1 cellular context compared by ENCODE assay signal in the genomic region with DNA sequence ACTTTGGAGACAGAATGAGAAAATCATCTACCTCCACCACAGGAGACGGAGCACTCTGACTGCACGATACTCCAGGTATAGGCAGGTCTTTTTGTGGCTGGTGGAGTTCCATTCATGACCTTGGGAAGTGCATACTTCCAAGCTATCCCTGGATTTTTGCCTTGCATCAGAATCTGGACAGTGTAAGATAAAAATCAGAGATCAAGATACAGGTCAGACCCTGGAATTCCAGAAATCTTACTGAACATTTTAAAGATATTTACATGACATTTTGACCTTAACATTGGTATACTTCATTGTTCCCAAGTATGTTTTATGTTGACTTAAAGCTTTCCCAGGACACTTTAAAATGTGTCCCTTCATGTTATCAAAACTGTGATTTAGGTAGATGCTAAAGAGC.
A peak's percentile ranks its signal among the peaks of the same experiment; 100 is the strongest.
TF ChIP-seq lines count a peak whose summit lies in the region.

No MANE protein-coding gene starts in this region.

TF ChIP-seq in A549, 52 proteins besides CTCF, POLR2A, EP300 and RAD21 (continued from another document):
- TF ChIP-seq, protein P1, sequence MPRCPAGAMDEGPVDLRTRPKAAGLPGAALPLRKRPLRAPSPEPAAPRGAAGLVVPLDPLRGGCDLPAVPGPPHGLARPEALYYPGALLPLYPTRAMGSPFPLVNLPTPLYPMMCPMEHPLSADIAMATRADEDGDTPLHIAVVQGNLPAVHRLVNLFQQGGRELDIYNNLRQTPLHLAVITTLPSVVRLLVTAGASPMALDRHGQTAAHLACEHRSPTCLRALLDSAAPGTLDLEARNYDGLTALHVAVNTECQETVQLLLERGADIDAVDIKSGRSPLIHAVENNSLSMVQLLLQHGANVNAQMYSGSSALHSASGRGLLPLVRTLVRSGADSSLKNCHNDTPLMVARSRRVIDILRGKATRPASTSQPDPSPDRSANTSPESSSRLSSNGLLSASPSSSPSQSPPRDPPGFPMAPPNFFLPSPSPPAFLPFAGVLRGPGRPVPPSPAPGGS (IDR thresholded peaks at IDR 0.05) = no peak
- TF ChIP-seq, protein P2, sequence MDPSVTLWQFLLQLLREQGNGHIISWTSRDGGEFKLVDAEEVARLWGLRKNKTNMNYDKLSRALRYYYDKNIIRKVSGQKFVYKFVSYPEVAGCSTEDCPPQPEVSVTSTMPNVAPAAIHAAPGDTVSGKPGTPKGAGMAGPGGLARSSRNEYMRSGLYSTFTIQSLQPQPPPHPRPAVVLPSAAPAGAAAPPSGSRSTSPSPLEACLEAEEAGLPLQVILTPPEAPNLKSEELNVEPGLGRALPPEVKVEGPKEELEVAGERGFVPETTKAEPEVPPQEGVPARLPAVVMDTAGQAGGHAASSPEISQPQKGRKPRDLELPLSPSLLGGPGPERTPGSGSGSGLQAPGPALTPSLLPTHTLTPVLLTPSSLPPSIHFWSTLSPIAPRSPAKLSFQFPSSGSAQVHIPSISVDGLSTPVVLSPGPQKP (IDR thresholded peaks at IDR 0.05; ENCODE audit: low read depth, low read length) = no peak
- TF ChIP-seq HES2 (IDR thresholded peaks at IDR 0.05) (no peak), KDM1A (IDR thresholded peaks at IDR 0.05; ENCODE audit: low read depth) (no peak), CHD2 (IDR thresholded peaks at IDR 0.05; ENCODE audit: low read length, partially characterized antibody) (no peak), RARB (CRISPR knock-in tag; IDR thresholded peaks at IDR 0.05) (no peak), CEBPB (IDR thresholded peaks at IDR 0.05) (peak in 1 of 2 experiments; percentile 65; a peak in 2 of 4 replicates)
- TF ChIP-seq, protein P3, sequence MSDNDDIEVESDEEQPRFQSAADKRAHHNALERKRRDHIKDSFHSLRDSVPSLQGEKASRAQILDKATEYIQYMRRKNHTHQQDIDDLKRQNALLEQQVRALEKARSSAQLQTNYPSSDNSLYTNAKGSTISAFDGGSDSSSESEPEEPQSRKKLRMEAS (IDR thresholded peaks at IDR 0.05) = peak; percentile 40; the same call in 1 of the 2 replicates
